Comparison of ENCODE assay signal across 2 cellular contexts in genomic region chr3:64166584-64167155, GRCh38.
TF ChIP-seq lines count a peak whose summit lies in the region.

No MANE protein-coding gene starts in this region.

TF ChIP-seq in IMR-90, 13 proteins besides CTCF, POLR2A, EP300 and RAD21:
- peak; percentile 23; the same call in 1 of the 2 replicates for TF ChIP-seq SMC3 (IDR thresholded peaks at IDR 0.05; ENCODE audit: low read depth, low read length)
- no peak for TF ChIP-seq RCOR1 (IDR thresholded peaks at IDR 0.05; ENCODE audit: insufficient replicate concordance, low read length)

TF ChIP-seq in H1, 55 proteins besides CTCF, POLR2A, EP300 and RAD21:
- TF ChIP-seq POU5F1 (IDR thresholded peaks at IDR 0.05; ENCODE audit: low read depth, low read length) (peak; percentile 34; the same call in 1 of the 2 replicates), TEAD4 (IDR thresholded peaks at IDR 0.05; ENCODE audit: low read depth, low read length) (peak; percentile 88), YY1 (IDR thresholded peaks at IDR 0.05; ENCODE audit: low read depth, low read length) (0 out of 2 replicates have a peak, but pooled peaks have one; percentile 41), RFX5 (IDR thresholded peaks at IDR 0.05; ENCODE audit: borderline replicate concordance, low read depth, low read length) (no peak), KDM4A (IDR thresholded peaks at IDR 0.05; ENCODE audit: low read depth, low read length, severe bottlenecking) (no peak), BACH1 (IDR thresholded peaks at IDR 0.05; ENCODE audit: low read length) (no peak)
